In the genomic region with DNA sequence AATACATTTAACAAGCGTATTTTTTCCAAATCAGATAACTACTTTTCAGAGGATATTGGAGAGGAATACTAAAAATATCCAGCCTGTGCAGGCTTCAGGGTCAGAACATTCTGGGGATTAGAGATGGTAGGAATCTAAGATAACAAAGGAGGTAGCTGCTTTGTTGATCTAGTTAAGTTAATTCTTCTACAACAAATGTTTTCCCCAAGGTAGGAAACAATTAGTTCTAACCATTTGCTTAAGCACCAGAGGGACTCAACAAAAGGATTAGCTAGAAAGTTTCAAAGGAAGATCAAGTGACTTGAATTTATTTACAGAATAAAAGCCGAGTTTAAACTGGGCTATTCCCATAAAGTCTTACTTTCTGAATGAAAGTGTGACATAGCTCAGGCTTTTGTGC, we compare ENCODE assay signal across 1 cellular context.
TF ChIP-seq lines count a peak whose summit lies in the region.

No MANE protein-coding gene starts in this region.

TF ChIP-seq in WTC11, 78 proteins besides CTCF, POLR2A, EP300 and RAD21 (continued from another document):
- no peak for TF ChIP-seq USF1 (CRISPR knock-in tag; IDR thresholded peaks at IDR 0.05)
- no peak for TF ChIP-seq KAT7 (CRISPR knock-in tag; IDR thresholded peaks at IDR 0.05; ENCODE audit: borderline replicate concordance)
- TF ChIP-seq ZBTB43 (CRISPR knock-in tag; IDR thresholded peaks at IDR 0.05) = no peak
- TF ChIP-seq OVOL2 (CRISPR knock-in tag; IDR thresholded peaks at IDR 0.05; ENCODE audit: borderline replicate concordance) = no peak
- TF ChIP-seq PRDM15 (CRISPR knock-in tag; IDR thresholded peaks at IDR 0.05) = no peak
- TF ChIP-seq ZNF423 (CRISPR knock-in tag; IDR thresholded peaks at IDR 0.05) = no peak
TF ChIP-seq in WTC11: peak in this region for 0.
